8 cellular contexts compared by ENCODE assay signal in the genomic region with DNA sequence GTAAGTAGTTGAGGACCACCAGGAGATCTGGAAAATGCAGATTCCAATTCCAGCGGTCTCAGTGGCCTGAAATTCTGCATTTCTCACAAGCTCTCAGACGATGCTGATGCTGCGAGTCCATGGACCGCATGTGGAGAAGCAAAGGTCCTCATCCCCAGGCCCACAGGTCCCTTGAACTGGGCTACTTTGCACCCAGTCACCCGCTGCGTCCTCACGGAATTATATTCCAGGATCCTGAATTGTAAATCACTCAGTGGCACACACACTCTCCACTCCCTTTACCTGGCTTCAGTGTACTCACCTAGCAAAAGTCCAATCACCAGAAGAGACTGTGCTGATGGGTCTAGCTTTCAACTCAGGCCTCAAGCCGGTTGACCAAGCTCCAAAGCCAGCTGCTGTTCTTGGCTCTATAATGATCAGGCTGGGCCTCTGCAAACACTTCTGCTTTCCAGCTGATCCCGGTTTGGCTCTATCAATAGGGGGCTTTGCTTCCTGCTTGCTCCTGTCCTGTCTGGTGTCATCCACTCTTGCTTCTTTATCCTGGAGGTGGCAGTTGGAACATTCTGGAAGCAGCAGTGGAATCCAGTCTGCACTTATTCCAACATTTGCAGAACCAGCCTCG. TPM values are rescaled to one million over a fixed set of nuclear protein-coding genes. Genes with fewer than 3 reads are reported as not detected.
A peak's percentile ranks its signal among the peaks of the same experiment; 100 is the strongest.
DNase-seq lines count a peak whose midpoint lies in the region; ATAC-seq and TF ChIP-seq lines count a peak whose summit lies in the region.

No MANE protein-coding gene starts in this region.

- H3K79me2 ChIP-seq in neural cell (replicated peaks; ENCODE audit: insufficient read depth, low read length) = peaks cover 21% of the 10 kb centered on the region

- POLR2A ChIA-PET in CD4-positive, alpha-beta memory T cell (lab: Charles Lee; ENCODE audit: partially characterized antibody) = interaction anchor here (0.6 to 1.7 kb wide), 6 partner anchors 35 to 502 kb away, joined by 3 read pairs; a partner anchor contains a TSS

- peak overlapping the region; percentile 44 for H3K9ac ChIP-seq in neural cell (ENCODE audit: low read length)

- H3K9me3 ChIP-seq in CD4-positive, alpha-beta memory T cell (ENCODE audit: control insufficient read depth in 1 of 2, low read length in 2 of 2) = no peaks in the 10 kb centered on the region
- H3K9me3 ChIP-seq in neural cell (ENCODE audit: low read length) = no peaks in the 10 kb centered on the region

- H3K4me1 ChIP-seq in CD4-positive, alpha-beta memory T cell (ENCODE audit: insufficient read depth, low read length) = peaks cover 43% of the 10 kb centered on the region

- peaks cover 15 to 30% of the 10 kb centered on the region in 2 donors for H3K36me3 Mint-ChIP-seq in CD4-positive, alpha-beta memory T cell

- H3K4me3 Mint-ChIP-seq in CD4-positive, alpha-beta memory T cell = peak overlapping the region; percentile 66 to 94 (median 92)

- DNase-seq in CD4-positive, alpha-beta memory T cell = no peak
- DNase-seq in NCI-H510A (lab: John Stamatoyannopoulos, UW) = peak; percentile 66
- no peak for DNase-seq in coronary artery (ENCODE audit: low spot score)
- no peak for DNase-seq in retina
- no peak for DNase-seq in epidermal melanocyte (ENCODE audit: insufficient read length, low spot score)
- DNase-seq in NCI-H146 treated with DMSO at 0.1 percent for 48 hours (lab: John Stamatoyannopoulos, UW; ENCODE audit: unreplicated experiment) = no peak

- H3K36me3 ChIP-seq in CD4-positive, alpha-beta memory T cell (ENCODE audit: insufficient read depth, low read length) = peaks cover 15% of the 10 kb centered on the region
- no peaks in the 10 kb centered on the region for H3K36me3 ChIP-seq in neural cell (ENCODE audit: insufficient read depth, low read length)

- intact Hi-C loops in CD4-positive, alpha-beta memory T cell (cut with micrococcal nuclease) = no loop called here

- H3K9me2 ChIP-seq in neural cell (ENCODE audit: insufficient read depth, low read length) = no peaks in the 10 kb centered on the region

- H3K27me3 Mint-ChIP-seq in CD4-positive, alpha-beta memory T cell = peaks cover 0 to 2% of the 10 kb centered on the region in 2 donors

- peak overlapping the region; percentile 86 to 97 (median 95) for H3K27ac Mint-ChIP-seq in CD4-positive, alpha-beta memory T cell

- peaks cover 31 to 58% (median 46%) of the 10 kb centered on the region in 4 donors for H3K4me1 Mint-ChIP-seq in CD4-positive, alpha-beta memory T cell

- H3K9me3 Mint-ChIP-seq in CD4-positive, alpha-beta memory T cell = no peaks in the 10 kb centered on the region

- H3K4me2 ChIP-seq in neural cell (ENCODE audit: low read length) = peak overlapping the region; percentile 36

- TF ChIP-seq RAD21 in neural cell (conservative IDR thresholded peaks at IDR 0.05) = no peak

- TF ChIP-seq CTCF in coronary artery (IDR thresholded peaks at IDR 0.05) (no peak), neural cell (IDR thresholded peaks at IDR 0.05; ENCODE audit: poor library complexity, severe bottlenecking) (no peak)

- peak overlapping the region; percentile 67 for H2AFZ ChIP-seq in neural cell (ENCODE audit: low read depth, low read length)

- H3K4me3 ChIP-seq in CD4-positive, alpha-beta memory T cell (ENCODE audit: low read length in 2 of 2) = peak overlapping the region; percentile 53 to 84
- H3K4me3 ChIP-seq in coronary artery (peak overlapping the region; percentile 96), neural cell (ENCODE audit: low read length) (peak overlapping the region; percentile 94)

- no peaks in the 10 kb centered on the region for H3F3A ChIP-seq in neural cell (ENCODE audit: insufficient read depth, low read length, poor library complexity, severe bottlenecking)

- no peak for TF ChIP-seq EP300 in neural cell (conservative IDR thresholded peaks at IDR 0.05; ENCODE audit: poor library complexity, severe bottlenecking)

- ATAC-seq in GM18502 (IDR thresholded peaks at IDR 0.05; ENCODE audit: poor library complexity, unreplicated experiment) = no peak

- H3K27ac ChIP-seq in CD4-positive, alpha-beta memory T cell (ENCODE audit: low read depth, low read length) = peak overlapping the region; percentile 74
- H3K27ac ChIP-seq in coronary artery (peak overlapping the region; percentile 53 to 80), neural cell (ENCODE audit: low read length) (peak overlapping the region; percentile 62)

- H4K20me1 ChIP-seq in neural cell (ENCODE audit: insufficient read depth) = no peaks in the 10 kb centered on the region

- CTCF ChIA-PET in CD4-positive, alpha-beta memory T cell (lab: Charles Lee; ENCODE audit: partially characterized antibody) = interaction anchor here (1.0 kb wide), 1 partner anchor 45 kb away, joined by 3 read pairs; no protein-coding TSS in a partner anchor

- no peaks in the 10 kb centered on the region for H3K27me3 ChIP-seq in CD4-positive, alpha-beta memory T cell (ENCODE audit: insufficient read depth, low read length)
- H3K27me3 ChIP-seq in neural cell (ENCODE audit: insufficient read depth, low read depth, low read length) = peaks cover 7% of the 10 kb centered on the region

TF ChIP-seq in neural cell, 6 proteins besides CTCF, POLR2A, EP300 and RAD21:
- TF ChIP-seq, protein P1, sequence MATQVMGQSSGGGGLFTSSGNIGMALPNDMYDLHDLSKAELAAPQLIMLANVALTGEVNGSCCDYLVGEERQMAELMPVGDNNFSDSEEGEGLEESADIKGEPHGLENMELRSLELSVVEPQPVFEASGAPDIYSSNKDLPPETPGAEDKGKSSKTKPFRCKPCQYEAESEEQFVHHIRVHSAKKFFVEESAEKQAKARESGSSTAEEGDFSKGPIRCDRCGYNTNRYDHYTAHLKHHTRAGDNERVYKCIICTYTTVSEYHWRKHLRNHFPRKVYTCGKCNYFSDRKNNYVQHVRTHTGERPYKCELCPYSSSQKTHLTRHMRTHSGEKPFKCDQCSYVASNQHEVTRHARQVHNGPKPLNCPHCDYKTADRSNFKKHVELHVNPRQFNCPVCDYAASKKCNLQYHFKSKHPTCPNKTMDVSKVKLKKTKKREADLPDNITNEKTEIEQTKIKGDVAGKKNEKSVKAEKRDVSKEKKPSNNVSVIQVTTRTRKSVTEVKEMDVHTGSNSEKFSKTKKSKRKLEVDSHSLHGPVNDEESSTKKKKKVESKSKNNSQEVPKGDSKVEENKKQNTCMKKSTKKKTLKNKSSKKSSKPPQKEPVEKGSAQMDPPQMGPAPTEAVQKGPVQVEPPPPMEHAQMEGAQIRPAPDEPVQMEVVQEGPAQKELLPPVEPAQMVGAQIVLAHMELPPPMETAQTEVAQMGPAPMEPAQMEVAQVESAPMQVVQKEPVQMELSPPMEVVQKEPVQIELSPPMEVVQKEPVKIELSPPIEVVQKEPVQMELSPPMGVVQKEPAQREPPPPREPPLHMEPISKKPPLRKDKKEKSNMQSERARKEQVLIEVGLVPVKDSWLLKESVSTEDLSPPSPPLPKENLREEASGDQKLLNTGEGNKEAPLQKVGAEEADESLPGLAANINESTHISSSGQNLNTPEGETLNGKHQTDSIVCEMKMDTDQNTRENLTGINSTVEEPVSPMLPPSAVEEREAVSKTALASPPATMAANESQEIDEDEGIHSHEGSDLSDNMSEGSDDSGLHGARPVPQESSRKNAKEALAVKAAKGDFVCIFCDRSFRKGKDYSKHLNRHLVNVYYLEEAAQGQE (IDR thresholded peaks at IDR 0.05; ENCODE audit: borderline replicate concordance) = no peak
- no peak for TF ChIP-seq TAF1 (IDR thresholded peaks at IDR 0.05; ENCODE audit: low read depth)
- TF ChIP-seq POLR2AphosphoS5 (IDR thresholded peaks at IDR 0.05) = no peak
- TF ChIP-seq EZH2 (IDR thresholded peaks at IDR 0.05; ENCODE audit: borderline replicate concordance, insufficient read depth, low read length, poor library complexity, severe bottlenecking) = no peak
- TF ChIP-seq MXI1 (conservative IDR thresholded peaks at IDR 0.05; ENCODE audit: poor library complexity, severe bottlenecking) = no peak
- no peak for TF ChIP-seq SMC3 (conservative IDR thresholded peaks at IDR 0.05; ENCODE audit: poor library complexity)

RNA-seq across cellular contexts. Expression of a gene that starts 0.9 kb away (rescaled TPM):
- total RNA-seq in CD4-positive, alpha-beta memory T cell = 100 to 1,000 TPM; 491 to 503 TPM
- polyA plus RNA-seq in CD4-positive, alpha-beta memory T cell = 100 to 1,000 TPM; 215 to 259 TPM
- polyA plus RNA-seq in neural cell = 275 and 294 TPM in 2 replicates
- 180 and 190 TPM in 2 replicates for polyA minus RNA-seq in neural cell

RNA-seq across cellular contexts. Expression of a gene that starts 5.6 kb away (rescaled TPM):
- total RNA-seq in CD4-positive, alpha-beta memory T cell = 1 to 10 TPM; 8.7 to 9.4 TPM
- 1 to 10 TPM; 1.7 to 2.0 TPM for polyA plus RNA-seq in CD4-positive, alpha-beta memory T cell
- 1.7 and 3.5 TPM in 2 replicates for polyA plus RNA-seq in neural cell
- polyA minus RNA-seq in neural cell = 1.9 TPM in 2 replicates

RNA-seq across cellular contexts. Expression of a gene that starts 20.2 kb away (rescaled TPM):
- total RNA-seq in CD4-positive, alpha-beta memory T cell = under 1 TPM; 0.06 to 0.17 TPM
- not detected for polyA plus RNA-seq in CD4-positive, alpha-beta memory T cell
- 22.0 and 33.7 TPM in 2 replicates for polyA plus RNA-seq in neural cell
- 31.7 and 33.1 TPM in 2 replicates for polyA minus RNA-seq in neural cell

RNA-seq across cellular contexts. Expression of a gene that starts 35.5 kb away (rescaled TPM):
- total RNA-seq in CD4-positive, alpha-beta memory T cell = 10 to 100 TPM; 19.6 to 23.1 TPM
- 10 to 100 TPM; 16.1 to 21.3 TPM for polyA plus RNA-seq in CD4-positive, alpha-beta memory T cell
- 21.1 and 23.3 TPM in 2 replicates for polyA plus RNA-seq in neural cell
- polyA minus RNA-seq in neural cell = 40.4 and 41.9 TPM in 2 replicates

RNA-seq across cellular contexts. Expression of a gene that starts 43.7 kb away (rescaled TPM):
- total RNA-seq in CD4-positive, alpha-beta memory T cell = not detected
- not detected for polyA plus RNA-seq in CD4-positive, alpha-beta memory T cell
- polyA plus RNA-seq in neural cell = not detected in 2 replicates
- not detected in 2 replicates for polyA minus RNA-seq in neural cell

Comparison
In these comparisons a context has a peak if more than half of its experiments do, and no peak if none do; other contexts are left out.
1. RNA of a gene that starts 20.2 kb away (polyA plus RNA-seq): 22.0 to 33.7 TPM in neural cell; not detected in CD4-positive, alpha-beta memory T cell; every median in the first group is over 10 times any median in the second.
2. Peak in every context shown above with its lines, with median percentiles within 50 percentile points of each other: H3K27ac ChIP-seq and H3K4me3 ChIP-seq.